In genomic region chr7:120857558-120858298, GRCh38 we compare ENCODE assay signal across 1 cellular context.
A peak's percentile ranks its signal among the peaks of the same experiment; 100 is the strongest.
TF ChIP-seq lines count a peak whose summit lies in the region.

Gene TSPAN12 (minus strand): TSS chr7:120858144. CDS start chr7:120856763, 1,381 bp downstream.

TF ChIP-seq in K562, 482 proteins besides CTCF, POLR2A, EP300 and RAD21 (continued from another document and continues in another):
- 0 out of 2 replicates have a peak, but pooled peaks have one; percentile 26 for TF ChIP-seq ZBTB40 (IDR thresholded peaks at IDR 0.05)
- no peak for TF ChIP-seq ZBTB40 (CRISPR knock-in tag; IDR thresholded peaks at IDR 0.05)
- 0 out of 2 replicates have a peak, but pooled peaks have one; percentile 37 for TF ChIP-seq IRF1 (CRISPR knock-in tag; IDR thresholded peaks at IDR 0.05; ENCODE audit: borderline replicate concordance)
- TF ChIP-seq RCOR1 (IDR thresholded peaks at IDR 0.05; ENCODE audit: borderline replicate concordance in 1 of 2, low read depth in 2 of 2, low read length in 2 of 2), result peak in 1 of 2 experiments; percentile 55; a peak in 1 of 4 replicates
- peak in 1 of 2 experiments; percentile 16; a peak in 1 of 4 replicates for TF ChIP-seq SIN3A (IDR thresholded peaks at IDR 0.05; ENCODE audit: borderline replicate concordance in 2 of 2, control insufficient read depth in 1 of 2, low read depth in 2 of 2, low read length in 2 of 2)
- 0 out of 2 replicates have a peak, but pooled peaks have one; percentile 31 for TF ChIP-seq GATAD2A (IDR thresholded peaks at IDR 0.05)
- TF ChIP-seq PML (IDR thresholded peaks at IDR 0.05; ENCODE audit: low read length), result no peak
- TF ChIP-seq ZKSCAN8 (CRISPR knock-in tag; IDR thresholded peaks at IDR 0.05), result no peak
- peak; percentile 60 for TF ChIP-seq MEIS2 (IDR thresholded peaks at IDR 0.05; ENCODE audit: partially characterized antibody)
- TF ChIP-seq ZNF384 (IDR thresholded peaks at IDR 0.05; ENCODE audit: low read depth, low read length), result peak; percentile 90
- no peak for TF ChIP-seq E2F4 (CRISPR knock-in tag; IDR thresholded peaks at IDR 0.05; ENCODE audit: low read depth)
- TF ChIP-seq MITF (IDR thresholded peaks at IDR 0.05), result no peak
- peak; percentile 71; the same call in 1 of the 2 replicates for TF ChIP-seq ZBTB2 (IDR thresholded peaks at IDR 0.05)
- TF ChIP-seq L3MBTL2 (IDR thresholded peaks at IDR 0.05), result peak; percentile 86
- TF ChIP-seq THRB (CRISPR knock-in tag; conservative IDR thresholded peaks at IDR 0.05), result no peak
- peak; percentile 23 for TF ChIP-seq KDM5B (IDR thresholded peaks at IDR 0.05; ENCODE audit: insufficient replicate concordance, low read depth, low read length)
- peak; percentile 29; the same call in 1 of the 2 replicates for TF ChIP-seq TOE1 (IDR thresholded peaks at IDR 0.05; ENCODE audit: borderline replicate concordance)
- TF ChIP-seq TOE1 (CRISPR knock-in tag; IDR thresholded peaks at IDR 0.05; ENCODE audit: borderline replicate concordance, low read depth), result no peak
- peak; percentile 61 for TF ChIP-seq POLR2G (IDR thresholded peaks at IDR 0.05; ENCODE audit: low read depth, low read length)
- TF ChIP-seq VEZF1 (CRISPR knock-in tag; IDR thresholded peaks at IDR 0.05), result peak; percentile 59; the same call in 1 of the 2 replicates
- 0 out of 2 replicates have a peak, but pooled peaks have one; percentile 23 for TF ChIP-seq ATF7 (IDR thresholded peaks at IDR 0.05)
- TF ChIP-seq NEUROD1 (IDR thresholded peaks at IDR 0.05; ENCODE audit: borderline replicate concordance, low read depth, low read length, partially characterized antibody), result peak; percentile 24
- TF ChIP-seq ZNF431 (CRISPR knock-in tag; IDR thresholded peaks at IDR 0.05), result 0 out of 2 replicates have a peak, but pooled peaks have one; percentile 53
- peak; percentile 73 for TF ChIP-seq PCBP1 (IDR thresholded peaks at IDR 0.05; ENCODE audit: low read depth, low read length, poor library complexity, severe bottlenecking)
- TF ChIP-seq MEF2A (IDR thresholded peaks at IDR 0.05; ENCODE audit: control insufficient read depth, low read depth, low read length), result no peak
- no peak for TF ChIP-seq AFF4 (CRISPR knock-in tag; IDR thresholded peaks at IDR 0.05)
- 0 out of 2 replicates have a peak, but pooled peaks have one; percentile 63 for TF ChIP-seq E2F1 (CRISPR knock-in tag; IDR thresholded peaks at IDR 0.05)
